In genomic region chr1:5622412-5622811, GRCh38 we compare ENCODE assay signal across 12 cellular contexts.
DNase-seq lines count a peak whose midpoint lies in the region; TF ChIP-seq lines count a peak whose summit lies in the region.
"Had no signal": no experiment of that assay in that cellular context is flagged by ENCODE, and none has a peak within 500 bp of the region (broad histone marks: within the 10 kb centered on the region; RNA-seq: fewer than 3 reads in every experiment).

No MANE protein-coding gene starts in this region.

- H3K36me3 ChIP-seq in GM23248 (ENCODE audit: low read depth) (no peaks in the 10 kb centered on the region), adipocyte (ENCODE audit: control insufficient read depth, insufficient read depth, low read length, severe bottlenecking) (no peaks in the 10 kb centered on the region), suprapubic skin (no peaks in the 10 kb centered on the region)

- in situ Hi-C loops in GM23248 (cut with MboI): no loop called here

- no peaks in the 10 kb centered on the region for H3K79me2 ChIP-seq in GM23248 (ENCODE audit: insufficient read depth)

- H3K9ac ChIP-seq in GM23248 (no peak overlapping the region), adipocyte (ENCODE audit: low read length) (no peak overlapping the region)

- 21 to 25% methylated on average over 7 of the region's 7 CpGs for WGBS in GM23248 (ENCODE audit: low coverage in 1 of 2, low lambda C conversion rate in 2 of 2, missing lambda C conversion rate in 2 of 2), 2 experiments
- WGBS in suprapubic skin: 63% methylated on average over 7 of the region's 7 CpGs

- H3K27me3 ChIP-seq in GM23248 (replicated peaks; ENCODE audit: insufficient read depth) (no peaks in the 10 kb centered on the region), adipocyte (replicated peaks; ENCODE audit: control insufficient read depth, insufficient read depth, low read length) (peaks cover 11% of the 10 kb centered on the region), suprapubic skin (peaks cover 11% of the 10 kb centered on the region)

- no peaks in the 10 kb centered on the region for H4K20me1 ChIP-seq in GM23248 (ENCODE audit: insufficient read depth)

- TF ChIP-seq CTCF in suprapubic skin (IDR thresholded peaks at IDR 0.05): no peak

- DNase-seq in GM23248 (peak; percentile 8), adipocyte (ENCODE audit: low read depth) (no peak), fibroblast of gingiva (ENCODE audit: low read depth) (peak; percentile 84), suprapubic skin (ENCODE audit: low spot score in 2 of 2) (peak; percentile 59 to 63), NCI-H748 treated with DMSO at 0.1 percent for 48 hours (lab: John Stamatoyannopoulos, UW) (no peak), NCI-H1436 treated with DMSO at 0.1 percent for 48 hours (lab: John Stamatoyannopoulos, UW) (no peak), HPDE6-E6E7 (ENCODE audit: extremely low spot score) (no peak)
- DNase-seq: DMS53, H7 had no signal

- no peak for TF ChIP-seq EP300 in suprapubic skin (IDR thresholded peaks at IDR 0.05)

- no peak overlapping the region for H3K27ac ChIP-seq in GM23248
- H3K27ac ChIP-seq in suprapubic skin: no peak overlapping the region
- H3K27ac ChIP-seq: A549 had no signal

- no peak for TF ChIP-seq POLR2A in suprapubic skin (IDR thresholded peaks at IDR 0.05)

- H3K4me3 ChIP-seq in GM23248 (no peak overlapping the region), adipocyte (ENCODE audit: low read length) (peak overlapping the region; percentile 3), suprapubic skin (no peak overlapping the region)
- H3K4me3 ChIP-seq: A549, GM12878, GM23338 had no signal

- no peak overlapping the region for H2AFZ ChIP-seq in GM23248
- H2AFZ ChIP-seq: GM23338 had no signal

- H3K4me1 ChIP-seq in GM23248 (ENCODE audit: insufficient read depth): no peaks in the 10 kb centered on the region
- peaks cover 14% of the 10 kb centered on the region for H3K4me1 ChIP-seq in adipocyte (ENCODE audit: control insufficient read depth, insufficient read depth, low read length)
- H3K4me1 ChIP-seq in suprapubic skin: peaks cover 7% of the 10 kb centered on the region
- H3K4me1 ChIP-seq: A549 had no signal

- H3K4me2 ChIP-seq in GM23248 (ENCODE audit: unreplicated experiment): no peak overlapping the region
- H3K4me2 ChIP-seq: A549, GM23338 had no signal

- H3K9me2 ChIP-seq in GM23248 (ENCODE audit: insufficient read depth): no peaks in the 10 kb centered on the region

- H3K9me3 ChIP-seq in GM23248 (ENCODE audit: low read depth): no peaks in the 10 kb centered on the region
- peaks cover 6% of the 10 kb centered on the region for H3K9me3 ChIP-seq in adipocyte (ENCODE audit: control insufficient read depth, low read length)
- H3K9me3 ChIP-seq in suprapubic skin: no peaks in the 10 kb centered on the region
- H3K9me3 ChIP-seq: A549 had no signal

- no peaks in the 10 kb centered on the region for H3F3A ChIP-seq in GM23248 (ENCODE audit: insufficient read depth)

Comparison
In these comparisons a context has a peak if more than half of its experiments do, and no peak if none do; other contexts are left out.
1. DNase-seq: peak in GM23248 (single experiment), fibroblast of gingiva (single experiment) and suprapubic skin (2 of 2); none in adipocyte (single experiment), NCI-H748 treated with DMSO at 0.1 percent for 48 hours (single experiment), NCI-H1436 treated with DMSO at 0.1 percent for 48 hours (single experiment) and HPDE6-E6E7 (single experiment).